ENCODE assay signal across 8 cellular contexts in genomic region chr17:80414508-80414802, GRCh38. TPM values are rescaled to one million over a fixed set of nuclear protein-coding genes. Genes with fewer than 3 reads are reported as not detected.
A peak's percentile ranks its signal among the peaks of the same experiment; 100 is the strongest.
DNase-seq lines count a peak whose midpoint lies in the region; ATAC-seq, FAIRE-seq and TF ChIP-seq lines count a peak whose summit lies in the region.

No MANE protein-coding gene starts in this region.

- SMC1A ChIA-PET in GM12878 (lab: Charles Lee; ENCODE audit: uncharacterized antibody, unreplicated experiment): interaction anchor here (0.9 kb wide), 1 partner anchor 217 kb away, joined by 3 read pairs; no protein-coding TSS in a partner anchor

- peak overlapping the region; percentile 99 for H3K4me2 ChIP-seq in GM12878 (ENCODE audit: control insufficient read depth, insufficient read depth)

- POLR2A ChIA-PET in GM12878 (lab: Charles Lee): no interaction called here

- no peak for TF ChIP-seq EP300 in GM12878 (IDR thresholded peaks at IDR 0.05; ENCODE audit: borderline replicate concordance in 1 of 2, control insufficient read depth in 1 of 2, low read depth in 2 of 2, low read length in 2 of 2)
- TF ChIP-seq EP300 in upper lobe of left lung (IDR thresholded peaks at IDR 0.05): no peak

- BruUV-seq in GM12878 (replicated peaks; lab: Mats Ljungman, UMichigan): no TSS peak

- no peaks in the 10 kb centered on the region for H4K20me1 ChIP-seq in GM12878 (ENCODE audit: control insufficient read depth, insufficient read depth)

- peaks cover 5% of the 10 kb centered on the region for H3K79me2 ChIP-seq in GM12878 (ENCODE audit: control insufficient read depth, insufficient read depth, low read length)

- H3K4me3 ChIP-seq in GM12878: peak overlapping the region; percentile 93
- H3K4me3 ChIP-seq in lower lobe of right lung: peak overlapping the region; percentile 99
- peak overlapping the region; percentile 84 to 98 (median 86) for H3K4me3 ChIP-seq in upper lobe of left lung

- 27% methylated on average over 14 of the region's 15 CpGs for WGBS in GM12878 (ENCODE audit: insufficient coverage, insufficient replicate concordance, low lambda C conversion rate, missing lambda C conversion rate)
- 2 to 3% methylated on average over 8 to 14 of the region's 15 CpGs for WGBS in upper lobe of left lung, 2 donors

- H3K27ac ChIP-seq in GM12878 (ENCODE audit: control insufficient read depth, insufficient read depth) (no peak overlapping the region), lower lobe of right lung (peak overlapping the region; percentile 97), upper lobe of left lung (peak overlapping the region; percentile 94 to 98 (median 96))

- in situ Hi-C loops in GM12878 (cut with MboI): no loop called here

- no peak for FAIRE-seq in GM12878 (lab: Jason Lieb, UNC)

- RAD21 ChIA-PET in GM12878 (lab: Charles Lee; ENCODE audit: unreplicated experiment): interaction anchor here (1.1 kb wide), 2 partner anchors 11 to 219 kb away, joined by 3 read pairs; no protein-coding TSS in a partner anchor

- peak overlapping the region; percentile 89; the same call in 1 of the 2 replicates for H3K9ac ChIP-seq in ES-I3 (ENCODE audit: low read depth, low read length)
- H3K9ac ChIP-seq in GM12878 (ENCODE audit: control insufficient read depth, insufficient read depth, low read length): peak overlapping the region; percentile 81; the same call in 1 of the 2 replicates

- H3K9me3 ChIP-seq in ES-I3 (ENCODE audit: control insufficient read depth, insufficient read depth, low read length) (no peaks in the 10 kb centered on the region), GM12878 (replicated peaks; ENCODE audit: control insufficient read depth, insufficient read depth, low read length) (no peaks in the 10 kb centered on the region), lower lobe of right lung (no peaks in the 10 kb centered on the region), upper lobe of left lung (no peaks in the 10 kb centered on the region)

- H3K27me3 ChIP-seq in GM12878 (replicated peaks in 1 of 2; ENCODE audit: control insufficient read depth in 2 of 2, insufficient read depth in 2 of 2, low read length in 1 of 2) (no peaks in the 10 kb centered on the region), lower lobe of right lung (ENCODE audit: low read depth) (no peaks in the 10 kb centered on the region), upper lobe of left lung (no peaks in the 10 kb centered on the region)

- no peak for TF ChIP-seq RAD21 in GM12878 (IDR thresholded peaks at IDR 0.05; ENCODE audit: insufficient read depth, low read depth, low read length)

- H3K4me1 ChIP-seq in ES-I3 (ENCODE audit: insufficient read depth, low read length) (peaks cover 5% of the 10 kb centered on the region; the same call in 1 of the 2 replicates), GM12878 (ENCODE audit: control insufficient read depth, insufficient read depth, low read length) (no peaks in the 10 kb centered on the region), lower lobe of right lung (peaks cover 25% of the 10 kb centered on the region), upper lobe of left lung (peaks cover 23 to 42% (median 25%) of the 10 kb centered on the region in 4 donors)

- intact Hi-C loops in GM12878 (cut with micrococcal nuclease; ENCODE audit: unreplicated experiment): no loop called here
- intact Hi-C loops in lower lobe of right lung (cut with DNase I): no loop called here

- H2AFZ ChIP-seq in GM12878 (ENCODE audit: control insufficient read depth, low read depth, low read length): peak overlapping the region; percentile 98

- TF ChIP-seq CTCF in GM12878 (IDR thresholded peaks at IDR 0.05 in 2 of 3, conservative IDR thresholded peaks at IDR 0.05 in 1 of 3; ENCODE audit: control insufficient read depth in 2 of 3, extremely low read depth in 1 of 3, insufficient read depth in 1 of 3, low read depth in 3 of 3, low read length in 3 of 3): peak in 2 of 3 experiments; percentile 5 to 18; a peak in 2 of 6 replicates
- no peak for TF ChIP-seq CTCF in lower lobe of right lung (IDR thresholded peaks at IDR 0.05)
- no peak for TF ChIP-seq CTCF in upper lobe of left lung (IDR thresholded peaks at IDR 0.05)

- DNase-seq in GM12878 (ENCODE audit: low read depth, low spot score): no peak
- no peak for DNase-seq in lower lobe of right lung
- DNase-seq in upper lobe of left lung: no peak
- DNase-seq in stimulated activated CD8-positive, alpha-beta memory T cell treated with anti-CD3 and anti-CD28 coated beads, Interleukin-4, amount 100 ng/mL, for 48 hours: no peak
- no peak for DNase-seq in foreskin melanocyte

- ATAC-seq in HG03565 (IDR thresholded peaks at IDR 0.05; ENCODE audit: unreplicated experiment) (peak; percentile 6), GM12878 (peak; percentile 16), lower lobe of right lung (no peak), upper lobe of left lung (ENCODE audit: low FRiP score in 2 of 2) (no peak)
- no peak for ATAC-seq in activated CD4-positive, CD25-positive, alpha-beta regulatory T cell treated with anti-CD3 and anti-CD28 coated beads, Interleukin-2, amount 50 U/mL, for 24 hours

- TF ChIP-seq POLR2A in GM12878 (IDR thresholded peaks at IDR 0.05; ENCODE audit: low read depth, low read length) (no peak), upper lobe of left lung (IDR thresholded peaks at IDR 0.05) (no peak)

- H3K36me3 ChIP-seq in ES-I3 (ENCODE audit: insufficient read depth, low read length) (no peaks in the 10 kb centered on the region; the same call in 1 of the 2 replicates), GM12878 (ENCODE audit: control insufficient read depth in 2 of 2, insufficient read depth in 2 of 2, low read length in 1 of 2) (no peaks in the 10 kb centered on the region; a peak in 1 of 4 replicates), lower lobe of right lung (peaks cover 18% of the 10 kb centered on the region), upper lobe of left lung (peaks cover 0 to 24% (median 6%) of the 10 kb centered on the region in 4 donors)

- CTCF ChIA-PET in GM12878 (lab: Yijun Ruan, JAX): interaction anchor here (1.2 kb wide), 1 partner anchor 219 kb away, joined by 3 read pairs; no protein-coding TSS in a partner anchor

TF ChIP-seq in GM12878, 131 proteins besides CTCF, POLR2A, EP300 and RAD21:
- TF ChIP-seq ZZZ3 (IDR thresholded peaks at IDR 0.05; ENCODE audit: control insufficient read depth, insufficient read length, low read depth) (no peak), KLF5 (IDR thresholded peaks at IDR 0.05; ENCODE audit: partially characterized antibody) (no peak)
- TF ChIP-seq, protein P1, sequence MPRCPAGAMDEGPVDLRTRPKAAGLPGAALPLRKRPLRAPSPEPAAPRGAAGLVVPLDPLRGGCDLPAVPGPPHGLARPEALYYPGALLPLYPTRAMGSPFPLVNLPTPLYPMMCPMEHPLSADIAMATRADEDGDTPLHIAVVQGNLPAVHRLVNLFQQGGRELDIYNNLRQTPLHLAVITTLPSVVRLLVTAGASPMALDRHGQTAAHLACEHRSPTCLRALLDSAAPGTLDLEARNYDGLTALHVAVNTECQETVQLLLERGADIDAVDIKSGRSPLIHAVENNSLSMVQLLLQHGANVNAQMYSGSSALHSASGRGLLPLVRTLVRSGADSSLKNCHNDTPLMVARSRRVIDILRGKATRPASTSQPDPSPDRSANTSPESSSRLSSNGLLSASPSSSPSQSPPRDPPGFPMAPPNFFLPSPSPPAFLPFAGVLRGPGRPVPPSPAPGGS (IDR thresholded peaks at IDR 0.05; ENCODE audit: borderline replicate concordance, insufficient read depth, low read depth, low read length, poor library complexity, severe bottlenecking): peak; percentile 6

RNA-seq across cellular contexts. Expression of gene ENDOV, which starts 0.5 kb away (rescaled TPM):
- total RNA-seq in GM12878 (2013; cell fraction: nucleolus; rRNA removed): 27.5 and 31.4 TPM in 2 replicates
- 7.3 and 10.1 TPM in 2 replicates for total RNA-seq in GM12878 (2014; rRNA removed)
- 3.0 and 3.8 TPM in 2 replicates for total RNA-seq in GM12878 (2014; rRNA removed; fragmentation: Illumina TruSeq; extraction: Trizol)
- total RNA-seq in GM12878 (2021): 10.7 and 11.9 TPM in 2 replicates
- polyA plus RNA-seq in GM12878 (2011; ENCODE audit: low read depth): 5.6 TPM
- 5.0 and 6.6 TPM in 2 replicates for polyA plus RNA-seq in GM12878 (2011; rRNA removed)
- 9.0 and 10.5 TPM in 2 replicates for polyA plus RNA-seq in GM12878 (2011; cell fraction: cytosol; rRNA removed)
- 17.5 and 22.4 TPM in 2 replicates for polyA plus RNA-seq in GM12878 (2011; cell fraction: nucleus; rRNA removed)
- polyA plus RNA-seq in GM12878 (2012): 10.7 and 11.6 TPM in 2 replicates
- polyA plus RNA-seq in GM12878 (2014; fragmentation: Illumina TruSeq; extraction: Trizol): 1.6 and 3.1 TPM in 2 replicates
- 1 to 10 TPM in 1 of 2 experiments, under 1 TPM in 1; 0.63 to 4.5 TPM for polyA plus RNA-seq in GM12878 (2014; fragmentation: Nextera tagmentation; extraction: Ambion mirVana)
- 9.6 and 10.3 TPM in 2 replicates for polyA plus RNA-seq in GM12878 (2014; rRNA removed)
- polyA plus RNA-seq in GM12878 (2016; fragmentation: Nextera tagmentation; extraction: Ambion mirVana): 10 to 100 TPM; 10.4 to 11.6 TPM
- 8.2 and 15.3 TPM in 2 replicates for polyA minus RNA-seq in GM12878 (2011; rRNA and poly(A)+ RNA removed)
- polyA minus RNA-seq in GM12878 (2011; cell fraction: cytosol; rRNA and poly(A)+ RNA removed): 2.8 TPM in 2 replicates
- 8.0 and 17.9 TPM in 2 replicates for polyA minus RNA-seq in GM12878 (2011; cell fraction: nucleus; rRNA and poly(A)+ RNA removed)
- 23.4 TPM for total RNA-seq in lower lobe of right lung
- total RNA-seq in upper lobe of left lung: 10 to 100 TPM; 16.7 to 93.2 (median 25.6) TPM

Comparison
In these comparisons a context has a peak if more than half of its experiments do, and no peak if none do; other contexts are left out.
1. ATAC-seq: peak in HG03565 (single experiment) and GM12878 (single experiment); none in lower lobe of right lung (0 of 2), upper lobe of left lung (0 of 2) and activated CD4-positive, CD25-positive, alpha-beta regulatory T cell treated with anti-CD3 and anti-CD28 coated beads, Interleukin-2, amount 50 U/mL, for 24 hours (0 of 2).
2. CTCF ChIP-seq: peak in GM12878 (2 of 3); none in lower lobe of right lung (single experiment) and upper lobe of left lung (0 of 6).
3. Peak in every context shown above with its lines, with median percentiles within 50 percentile points of each other: H3K4me3 ChIP-seq.